Comparison of ENCODE assay signal across 25 cellular contexts in genomic region chr6:136477548-136477947, GRCh38.
"Had no signal": no experiment of that assay in that cellular context is flagged by ENCODE, and none has a peak within 500 bp of the region (broad histone marks: within the 10 kb centered on the region; RNA-seq: fewer than 3 reads in every experiment).

No MANE protein-coding gene starts in this region.

- FAIRE-seq: astrocyte, TTC549 had no signal

- ATAC-seq: activated CD4-positive, alpha-beta T cell treated with anti-CD3 and anti-CD28 coated beads for 36 hours; activated CD8-positive, alpha-beta T cell treated with anti-CD3 and anti-CD28 coated beads, Interleukin-2, amount 10 ng/mL, durations not matched to agents 7 days and 5 days; body of pancreas; Panc1 had no signal

- H3K27me3 ChIP-seq: adrenal gland, body of pancreas, breast epithelium had no signal

- H3K9me3 ChIP-seq: adrenal gland, body of pancreas, breast epithelium had no signal

- H3K27ac ChIP-seq: adrenal gland, body of pancreas, breast epithelium had no signal

- H3K36me3 ChIP-seq: adrenal gland, breast epithelium had no signal

- H3K4me3 ChIP-seq: adrenal gland, body of pancreas, breast epithelium had no signal

- DNase-seq: activated CD4-positive, alpha-beta T cell treated with anti-CD3 and anti-CD28 coated beads for 36 hours; activated CD4-positive, alpha-beta T cell treated with anti-CD3 and anti-CD28 coated beads, Interleukin-2, amount 10 ng/mL, durations not matched to agents 7 days and 5 days; activated CD4-positive, alpha-beta T cell treated with anti-CD3 and anti-CD28 coated beads, Interleukin-2, amount 50 U/mL, for 48 hours; activated CD8-positive, alpha-beta T cell treated with anti-CD3 and anti-CD28 coated beads, Interleukin-2, amount 10 ng/mL, durations not matched to agents 7 days and 5 days; activated gamma-delta T cell; activated naive CD4-positive, alpha-beta T cell treated with Interleukin-2 at 50 U/mL for 16 hours; activated naive CD8-positive, alpha-beta T cell treated with anti-CD3 and anti-CD28 coated beads, Interleukin-2, amount 10 ng/mL, durations not matched to agents 7 days and 5 days; activated T-cell treated with anti-CD3 and anti-CD28 coated beads, Interleukin-2, amount 50 U/mL, for 24 hours; adrenal gland; body of pancreas; caudate nucleus; cerebellar nuclear complex; MM.1S; MV-4-11; NCI-H1092; NCI-H1436 treated with DMSO at 0.1 percent for 48 hours; NCI-H1694 treated with DMSO at 0.1 percent for 48 hours; NCI-H2029; NCI-H345; NCI-H524 treated with DMSO at 0.1 percent for 48 hours; SIG-M5 had no signal

- H3K4me1 ChIP-seq: body of pancreas, breast epithelium had no signal
